In genomic region chr5:109805882-109806281, GRCh38 we compare ENCODE assay signal across 14 cellular contexts.
DNase-seq lines count a peak whose midpoint lies in the region; ATAC-seq lines count a peak whose summit lies in the region.
"Had no signal": no experiment of that assay in that cellular context is flagged by ENCODE, and none has a peak within 500 bp of the region (broad histone marks: within the 10 kb centered on the region; RNA-seq: fewer than 3 reads in every experiment).

No MANE protein-coding gene starts in this region.

- DNase-seq in glomerular visceral epithelial cell (ENCODE audit: extremely low spot score) (peak; percentile 58), retina (peak; percentile 36)
- no peak for DNase-seq in stimulated activated effector memory CD8-positive, alpha-beta T cell treated with anti-CD3 and anti-CD28 coated beads, Interleukin-12 subunit alpha, Interleukin-12 subunit beta, amount 100 ng/mL, for 72 hours (ENCODE audit: low spot score in 2 of 2)
- DNase-seq in naive thymus-derived CD8-positive, alpha-beta T cell, result no peak
- DNase-seq: activated CD4-positive, CD25-positive, alpha-beta regulatory T cell treated with anti-CD3 and anti-CD28 coated beads, Interleukin-2, amount 50 U/mL, for 72 hours; CD4-positive, alpha-beta memory T cell; head of caudate nucleus; NCI-H1694; OCI-M1; SW 1271 had no signal

- no peak overlapping the region for H3K4me3 Mint-ChIP-seq in stimulated activated effector memory CD8-positive, alpha-beta T cell treated with anti-CD3 and anti-CD28 coated beads, Interleukin-12 subunit alpha, Interleukin-12 subunit beta, amount 100 ng/mL, for 72 hours
- no peak overlapping the region for H3K4me3 Mint-ChIP-seq in naive thymus-derived CD8-positive, alpha-beta T cell
- H3K4me3 Mint-ChIP-seq: activated T-helper 1 cell treated with anti-CD3 and anti-CD28 coated beads, Interleukin-12 subunit alpha, Interleukin-12 subunit beta, Interleukin-2, Interleukin-4 antibody, amounts not matched to agents 30 ng/mL and 10 ng/mL and 1 ng/mL, durations not matched to agents 14 hours and 24 hours and 36 hours; CD4-positive, alpha-beta memory T cell had no signal

- no peak overlapping the region for H3K27ac Mint-ChIP-seq in stimulated activated effector memory CD8-positive, alpha-beta T cell treated with anti-CD3 and anti-CD28 coated beads, Interleukin-12 subunit alpha, Interleukin-12 subunit beta, amount 100 ng/mL, for 72 hours
- H3K27ac Mint-ChIP-seq in naive thymus-derived CD8-positive, alpha-beta T cell, result peak overlapping the region in 2 of 10 donors; percentile 10 to 36
- H3K27ac Mint-ChIP-seq: activated T-helper 1 cell treated with anti-CD3 and anti-CD28 coated beads, Interleukin-12 subunit alpha, Interleukin-12 subunit beta, Interleukin-2, Interleukin-4 antibody, amounts not matched to agents 30 ng/mL and 10 ng/mL and 1 ng/mL, durations not matched to agents 14 hours and 24 hours and 36 hours had no signal

- peaks cover 25% of the 10 kb centered on the region for H3K36me3 Mint-ChIP-seq in stimulated activated effector memory CD8-positive, alpha-beta T cell treated with anti-CD3 and anti-CD28 coated beads, Interleukin-12 subunit alpha, Interleukin-12 subunit beta, amount 100 ng/mL, for 72 hours
- peaks cover 34 to 61% (median 58%) of the 10 kb centered on the region in 3 donors for H3K36me3 Mint-ChIP-seq in naive thymus-derived CD8-positive, alpha-beta T cell

- no peaks in the 10 kb centered on the region for H3K4me1 Mint-ChIP-seq in stimulated activated effector memory CD8-positive, alpha-beta T cell treated with anti-CD3 and anti-CD28 coated beads, Interleukin-12 subunit alpha, Interleukin-12 subunit beta, amount 100 ng/mL, for 72 hours
- peaks cover 6 to 21% (median 12%) of the 10 kb centered on the region in 4 donors for H3K4me1 Mint-ChIP-seq in naive thymus-derived CD8-positive, alpha-beta T cell

- ATAC-seq in GM19438 (IDR thresholded peaks at IDR 0.05; ENCODE audit: low read depth, unreplicated experiment) (peak; percentile 49), HG03139 (IDR thresholded peaks at IDR 0.05; ENCODE audit: unreplicated experiment) (peak; percentile 42), GM21367 (IDR thresholded peaks at IDR 0.05; ENCODE audit: unreplicated experiment) (no peak)
- ATAC-seq in stimulated activated effector memory CD8-positive, alpha-beta T cell treated with anti-CD3 and anti-CD28 coated beads, Interleukin-12 subunit alpha, Interleukin-12 subunit beta, amount 100 ng/mL, for 72 hours, result no peak
- no peak for ATAC-seq in naive thymus-derived CD8-positive, alpha-beta T cell

- peaks cover 4% of the 10 kb centered on the region for H3K9me3 Mint-ChIP-seq in stimulated activated effector memory CD8-positive, alpha-beta T cell treated with anti-CD3 and anti-CD28 coated beads, Interleukin-12 subunit alpha, Interleukin-12 subunit beta, amount 100 ng/mL, for 72 hours
- peaks cover 0 to 17% (median 4%) of the 10 kb centered on the region in 9 donors for H3K9me3 Mint-ChIP-seq in naive thymus-derived CD8-positive, alpha-beta T cell
- H3K9me3 Mint-ChIP-seq: activated T-helper 1 cell treated with anti-CD3 and anti-CD28 coated beads, Interleukin-12 subunit alpha, Interleukin-12 subunit beta, Interleukin-2, Interleukin-4 antibody, amounts not matched to agents 30 ng/mL and 10 ng/mL and 1 ng/mL, durations not matched to agents 14 hours and 24 hours and 36 hours had no signal

- no peaks in the 10 kb centered on the region for H3K27me3 Mint-ChIP-seq in naive thymus-derived CD8-positive, alpha-beta T cell
- H3K27me3 Mint-ChIP-seq: CD4-positive, alpha-beta memory T cell had no signal

- POLR2A ChIA-PET in naive thymus-derived CD8-positive, alpha-beta T cell (lab: Charles Lee), result no interaction called here

Comparison
In these comparisons a context has a peak if more than half of its experiments do, and no peak if none do; other contexts are left out.
1. ATAC-seq: peak in GM19438 (single experiment) and HG03139 (single experiment); none in GM21367 (single experiment), stimulated activated effector memory CD8-positive, alpha-beta T cell treated with anti-CD3 and anti-CD28 coated beads, Interleukin-12 subunit alpha, Interleukin-12 subunit beta, amount 100 ng/mL, for 72 hours (single experiment) and naive thymus-derived CD8-positive, alpha-beta T cell (0 of 2).
2. DNase-seq: peak in glomerular visceral epithelial cell (single experiment) and retina (single experiment); none in stimulated activated effector memory CD8-positive, alpha-beta T cell treated with anti-CD3 and anti-CD28 coated beads, Interleukin-12 subunit alpha, Interleukin-12 subunit beta, amount 100 ng/mL, for 72 hours (0 of 2) and naive thymus-derived CD8-positive, alpha-beta T cell (0 of 10).